1 cellular context compared by ENCODE assay signal in the genomic region with DNA sequence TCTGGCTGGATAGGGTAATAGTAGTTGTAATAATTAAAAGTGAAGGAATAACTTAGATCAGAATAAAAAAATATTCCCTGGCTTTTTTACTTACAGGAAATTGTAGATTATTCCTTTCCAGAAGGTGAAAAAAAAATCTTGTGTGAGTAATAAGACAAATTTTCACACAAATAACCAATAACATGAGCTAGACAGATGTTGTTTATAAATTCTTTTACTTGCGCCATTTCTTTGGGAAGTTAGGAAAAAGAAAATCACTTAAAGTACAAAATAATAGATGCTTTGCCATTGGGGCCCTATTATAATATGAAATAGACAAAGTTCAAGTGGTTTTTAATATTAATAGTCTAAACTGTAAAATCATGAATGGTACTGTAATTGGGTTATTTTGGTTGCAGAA.
TF ChIP-seq lines count a peak whose summit lies in the region.

No MANE protein-coding gene starts in this region.

TF ChIP-seq in IMR-90, 13 proteins besides CTCF, POLR2A, EP300 and RAD21:
- TF ChIP-seq CEBPB (IDR thresholded peaks at IDR 0.05; ENCODE audit: low read depth, low read length) (peak; percentile 55), MAFK (IDR thresholded peaks at IDR 0.05; ENCODE audit: low read depth, low read length) (no peak)
